14 cellular contexts compared by ENCODE assay signal in genomic region chr17:44565866-44566443, GRCh38. TPM values are rescaled to one million over a fixed set of nuclear protein-coding genes. Genes with fewer than 3 reads are reported as not detected.
DNase-seq lines count a peak whose midpoint lies in the region; ATAC-seq, FAIRE-seq and TF ChIP-seq lines count a peak whose summit lies in the region.
"Had no signal": no experiment of that assay in that cellular context is flagged by ENCODE, and none has a peak within 500 bp of the region (broad histone marks: within the 10 kb centered on the region; RNA-seq: fewer than 3 reads in every experiment).

No MANE protein-coding gene starts in this region.

- TF ChIP-seq CTCF in HepG2 (CRISPR knock-in tag; IDR thresholded peaks at IDR 0.05) (peak; percentile 16; the same call in 1 of the 2 replicates), right lobe of liver (IDR thresholded peaks at IDR 0.05) (peak in 1 of 4 donors; percentile 9), PC-9 (conservative IDR thresholded peaks at IDR 0.05) (peak; percentile 63), fibroblast of lung (conservative IDR thresholded peaks at IDR 0.05 in 1 of 2, IDR thresholded peaks at IDR 0.05 in 1 of 2; ENCODE audit: low read depth in 1 of 2, low read length in 2 of 2) (peak; percentile 38 to 49), upper lobe of right lung (IDR thresholded peaks at IDR 0.05) (peak; percentile 31)

- DNase-seq in HepG2 (ENCODE audit: low spot score) (no peak), right lobe of liver (no peak), PC-9 (no peak), fibroblast of lung (ENCODE audit: low read depth in 2 of 2) (no peak), upper lobe of right lung (no peak), NCI-H446 treated with DMSO at 0.1 percent for 48 hours (lab: John Stamatoyannopoulos, UW) (no peak)
- DNase-seq in activated T-cell treated with anti-CD3 and anti-CD28 coated beads, Interleukin-2, amount 50 U/mL, for 4 hours, result no peak
- DNase-seq: amniotic stem cell; CD4-positive, CD25-positive, alpha-beta regulatory T cell; left cardiac atrium; pancreas had no signal

- H3K9me3 ChIP-seq in HepG2 (ENCODE audit: low read length), result peaks cover 14% of the 10 kb centered on the region
- H3K9me3 ChIP-seq in right lobe of liver, result no peaks in the 10 kb centered on the region
- H3K9me3 ChIP-seq in PC-9 (ENCODE audit: insufficient read depth, low read depth), result peaks cover 10% of the 10 kb centered on the region; the same call in 1 of the 2 replicates
- no peaks in the 10 kb centered on the region for H3K9me3 ChIP-seq in fibroblast of lung (ENCODE audit: control insufficient read depth, insufficient read depth, low read depth, low read length)
- H3K9me3 ChIP-seq in upper lobe of right lung, result no peaks in the 10 kb centered on the region
- H3K9me3 ChIP-seq: pancreas had no signal

- no peak for TF ChIP-seq RAD21 in HepG2 (CRISPR knock-in tag; IDR thresholded peaks at IDR 0.05)

- H3K4me3 ChIP-seq in HepG2 (replicated peaks in 1 of 3; ENCODE audit: insufficient read depth in 1 of 3, low read depth in 2 of 3, low read length in 3 of 3) (no peak overlapping the region), right lobe of liver (no peak overlapping the region), PC-9 (no peak overlapping the region), fibroblast of lung (replicated peaks in 1 of 4; ENCODE audit: control extremely low read depth in 1 of 4, insufficient read depth in 1 of 4, low read depth in 3 of 4, low read length in 4 of 4) (no peak overlapping the region), upper lobe of right lung (no peak overlapping the region)
- H3K4me3 ChIP-seq: pancreas, SJSA1 had no signal

- H3K4me1 ChIP-seq in HepG2 (ENCODE audit: insufficient read depth, low read length), result peaks cover 7% of the 10 kb centered on the region
- no peaks in the 10 kb centered on the region for H3K4me1 ChIP-seq in right lobe of liver
- H3K4me1 ChIP-seq in PC-9 (replicated peaks; ENCODE audit: insufficient read depth), result peaks cover 7% of the 10 kb centered on the region; the same call in 1 of the 2 replicates
- no peaks in the 10 kb centered on the region for H3K4me1 ChIP-seq in fibroblast of lung (ENCODE audit: control insufficient read depth, extremely low read depth, insufficient read depth, low read length)
- H3K4me1 ChIP-seq in upper lobe of right lung, result no peaks in the 10 kb centered on the region
- H3K4me1 ChIP-seq: pancreas had no signal

- BruUV-seq in HepG2 (replicated peaks; lab: Mats Ljungman, UMichigan) (no TSS peak), PC-9 (replicated peaks; lab: Mats Ljungman, UMichigan) (no TSS peak)

- no peaks in the 10 kb centered on the region for H3K9me2 ChIP-seq in PC-9 (ENCODE audit: insufficient read depth)

- peaks cover 4% of the 10 kb centered on the region for H3K4me1 Mint-ChIP-seq in activated T-cell treated with anti-CD3 and anti-CD28 coated beads, Interleukin-2, amount 50 U/mL, for 4 hours (ENCODE audit: low read depth)
- H3K4me1 Mint-ChIP-seq: CD4-positive, CD25-positive, alpha-beta regulatory T cell had no signal

- H3K27ac ChIP-seq in HepG2 (ENCODE audit: extremely low read length, insufficient read depth, low read length), result no peak overlapping the region
- no peak overlapping the region for H3K27ac ChIP-seq in right lobe of liver
- no peak overlapping the region for H3K27ac ChIP-seq in PC-9
- no peak overlapping the region for H3K27ac ChIP-seq in fibroblast of lung (ENCODE audit: insufficient read depth, low read length)
- no peak overlapping the region for H3K27ac ChIP-seq in upper lobe of right lung
- H3K27ac ChIP-seq: pancreas, SJSA1 had no signal

- POLR2A ChIA-PET in HepG2 (lab: Yijun Ruan, JAX) (no interaction called here), PC-9 (lab: Charles Lee; ENCODE audit: unreplicated experiment) (no interaction called here)

- no peak overlapping the region for H3K4me3 Mint-ChIP-seq in activated T-cell treated with anti-CD3 and anti-CD28 coated beads, Interleukin-2, amount 50 U/mL, for 4 hours
- H3K4me3 Mint-ChIP-seq: CD4-positive, CD25-positive, alpha-beta regulatory T cell had no signal

- no peak for TF ChIP-seq POLR2A in HepG2 (IDR thresholded peaks at IDR 0.05; ENCODE audit: insufficient read depth in 1 of 2, low read depth in 2 of 2, low read length in 2 of 2)
- no peak for TF ChIP-seq POLR2A in right lobe of liver (IDR thresholded peaks at IDR 0.05)

- H3K79me2 ChIP-seq in HepG2 (ENCODE audit: insufficient read depth, low read length), result no peaks in the 10 kb centered on the region
- H3K79me2 ChIP-seq in PC-9 (ENCODE audit: low read depth), result no peaks in the 10 kb centered on the region
- no peaks in the 10 kb centered on the region for H3K79me2 ChIP-seq in fibroblast of lung (ENCODE audit: control insufficient read depth, insufficient read depth, low read length)

- 73% methylated on average over 14 of the region's 14 CpGs for WGBS in HepG2 (ENCODE audit: low lambda C conversion rate)
- 50% methylated on average over 5 of the region's 14 CpGs for WGBS in right lobe of liver (ENCODE audit: insufficient coverage, low coverage, low lambda C conversion rate, missing lambda C conversion rate)

- H2AFZ ChIP-seq in HepG2 (ENCODE audit: low read length) (no peak overlapping the region), PC-9 (no peak overlapping the region), fibroblast of lung (ENCODE audit: low read length) (no peak overlapping the region)

- no peaks in the 10 kb centered on the region for H3K36me3 Mint-ChIP-seq in activated T-cell treated with anti-CD3 and anti-CD28 coated beads, Interleukin-2, amount 50 U/mL, for 4 hours (ENCODE audit: insufficient read depth)
- H3K36me3 Mint-ChIP-seq: CD4-positive, CD25-positive, alpha-beta regulatory T cell had no signal

- no peak for ATAC-seq in HepG2
- ATAC-seq in right lobe of liver, result no peak
- no peak for ATAC-seq in upper lobe of right lung
- ATAC-seq in GM21723 (IDR thresholded peaks at IDR 0.05; ENCODE audit: unreplicated experiment), result no peak
- ATAC-seq in activated T-cell treated with anti-CD3 and anti-CD28 coated beads, Interleukin-2, amount 50 U/mL, for 4 hours, result no peak
- ATAC-seq: left cardiac atrium, pancreas had no signal

- H3K27me3 Mint-ChIP-seq in activated T-cell treated with anti-CD3 and anti-CD28 coated beads, Interleukin-2, amount 50 U/mL, for 4 hours (ENCODE audit: low read depth), result peaks cover 25% of the 10 kb centered on the region

- no peak for FAIRE-seq in HepG2 (lab: Jason Lieb, UNC)
- FAIRE-seq: GM18507, pancreas had no signal

- H3K4me2 ChIP-seq in HepG2 (ENCODE audit: low read depth, low read length) (no peak overlapping the region), PC-9 (no peak overlapping the region), fibroblast of lung (ENCODE audit: extremely low read depth, insufficient read depth, low read length) (no peak overlapping the region)

- no peak for TF ChIP-seq EP300 in HepG2 (IDR thresholded peaks at IDR 0.05; ENCODE audit: low read depth in 2 of 2, low read length in 2 of 2)
- no peak for TF ChIP-seq EP300 in HepG2 (CRISPR knock-in tag; IDR thresholded peaks at IDR 0.05; ENCODE audit: borderline replicate concordance)

- H3K9me3 Mint-ChIP-seq in activated T-cell treated with anti-CD3 and anti-CD28 coated beads, Interleukin-2, amount 50 U/mL, for 4 hours, result peaks cover 4% of the 10 kb centered on the region

- peaks cover 6 to 21% of the 10 kb centered on the region in 2 experiments; a peak in 4 of 5 replicates for H3K27me3 ChIP-seq in HepG2 (ENCODE audit: control insufficient read depth in 1 of 2, insufficient read depth in 2 of 2, low read length in 2 of 2)
- no peaks in the 10 kb centered on the region for H3K27me3 ChIP-seq in right lobe of liver
- no peaks in the 10 kb centered on the region for H3K27me3 ChIP-seq in PC-9 (ENCODE audit: insufficient read depth, low read depth)
- no peaks in the 10 kb centered on the region for H3K27me3 ChIP-seq in fibroblast of lung (ENCODE audit: control insufficient read depth, insufficient read depth, low read length)
- no peaks in the 10 kb centered on the region for H3K27me3 ChIP-seq in upper lobe of right lung
- H3K27me3 ChIP-seq: pancreas, SJSA1 had no signal

- no peak overlapping the region for H3K9ac ChIP-seq in HepG2 (ENCODE audit: insufficient read depth, low read depth, low read length)
- H3K9ac ChIP-seq in fibroblast of lung (ENCODE audit: insufficient read depth, low read length), result no peak overlapping the region

- peaks cover 33% of the 10 kb centered on the region for H3F3A ChIP-seq in PC-9 (ENCODE audit: insufficient read depth, low read depth)

- no peaks in the 10 kb centered on the region for H4K20me1 ChIP-seq in HepG2 (ENCODE audit: insufficient read depth, low read length)
- no peaks in the 10 kb centered on the region for H4K20me1 ChIP-seq in PC-9 (ENCODE audit: insufficient read depth)
- H4K20me1 ChIP-seq in fibroblast of lung (ENCODE audit: control insufficient read depth, extremely low read depth, insufficient read depth, low read length), result no peaks in the 10 kb centered on the region

- intact Hi-C loops in HepG2 (cut with micrococcal nuclease; ENCODE audit: unreplicated experiment) (no loop called here), right lobe of liver (cut with DNase I) (no loop called here), PC-9 (cut with micrococcal nuclease; ENCODE audit: unreplicated experiment) (no loop called here), upper lobe of right lung (cut with DNase I) (no loop called here)

- CTCF ChIA-PET in HepG2 (lab: Yijun Ruan, JAX; ENCODE audit: low intra/inter-chr PET ratio, low total read pairs) (no interaction called here), PC-9 (lab: Charles Lee) (interaction anchor here (0.6 kb wide), 1 partner anchor 22 kb away, joined by 8 read pairs; no protein-coding TSS in a partner anchor)

- in situ Hi-C loops in HepG2 (cut with HindIII; ENCODE audit: extremely low pct_ligation_motif_present, low pct_unique_long_range_greater_than_20kb), result no loop called here

- H3K36me3 ChIP-seq in HepG2 (replicated peaks in 1 of 2; ENCODE audit: control insufficient read depth in 1 of 2, insufficient read depth in 2 of 2, low read length in 2 of 2) (no peaks in the 10 kb centered on the region), right lobe of liver (no peaks in the 10 kb centered on the region), PC-9 (ENCODE audit: low read depth) (no peaks in the 10 kb centered on the region), fibroblast of lung (ENCODE audit: control insufficient read depth, insufficient read depth, low read length) (no peaks in the 10 kb centered on the region), upper lobe of right lung (no peaks in the 10 kb centered on the region)
- H3K36me3 ChIP-seq: pancreas had no signal

RNA-seq across cellular contexts. Expression of gene FZD2, which starts 8.7 kb away (rescaled TPM):
- 0.13 TPM in 1 of 2 replicates, not detected in the other for total RNA-seq in HepG2 (2016; rRNA removed; fragmentation: Illumina TruSeq; extraction: Trizol)
- not detected in 2 replicates for total RNA-seq in HepG2 (2016; cell fraction: cytosol; rRNA removed; fragmentation: Illumina TruSeq; extraction: Trizol; ENCODE audit: low read depth)
- 0.06 TPM in 1 of 2 replicates, not detected in the other for total RNA-seq in HepG2 (2016; cell fraction: insoluble cytoplasmic fraction; rRNA removed; fragmentation: Illumina TruSeq; extraction: Trizol)
- 0.06 TPM in 1 of 2 replicates, not detected in the other for total RNA-seq in HepG2 (2016; cell fraction: membrane; rRNA removed; fragmentation: Illumina TruSeq; extraction: Trizol)
- not detected in 2 replicates for total RNA-seq in HepG2 (2016; cell fraction: nucleus; rRNA removed; fragmentation: Illumina TruSeq; extraction: Trizol)
- 0.07 and 0.10 TPM in 2 replicates for polyA plus RNA-seq in HepG2 (2011; rRNA removed)
- 0.08 and 0.12 TPM in 2 replicates for polyA plus RNA-seq in HepG2 (2011; cell fraction: cytosol; rRNA removed)
- 0.06 TPM in 1 of 2 replicates, not detected in the other for polyA plus RNA-seq in HepG2 (2011; cell fraction: nucleus; rRNA removed)
- not detected in 2 replicates for polyA plus RNA-seq in HepG2 (2012)
- not detected in 2 replicates for polyA plus RNA-seq in HepG2 (2016; cell fraction: cytosol; fragmentation: Illumina TruSeq; extraction: Trizol; ENCODE audit: low read depth)
- not detected in 2 replicates for polyA plus RNA-seq in HepG2 (2016; cell fraction: insoluble cytoplasmic fraction; fragmentation: Illumina TruSeq; extraction: Trizol; ENCODE audit: low read depth)
- not detected in 2 replicates for polyA plus RNA-seq in HepG2 (2016; cell fraction: membrane; fragmentation: Illumina TruSeq; extraction: Trizol; ENCODE audit: low read depth)
- not detected in 2 replicates for polyA plus RNA-seq in HepG2 (2016; cell fraction: nucleus; fragmentation: Illumina TruSeq; extraction: Trizol; ENCODE audit: insufficient read depth, low read depth)
- 0.26 and 17.3 TPM in 2 replicates for polyA minus RNA-seq in HepG2 (2011; rRNA and poly(A)+ RNA removed; ENCODE audit: low replicate concordance)
- 0.35 TPM in 1 of 2 replicates, not detected in the other for polyA minus RNA-seq in HepG2 (2011; cell fraction: cytosol; rRNA and poly(A)+ RNA removed)
- polyA minus RNA-seq in HepG2 (2011; cell fraction: nucleus; rRNA and poly(A)+ RNA removed), result not detected in 2 replicates
- under 1 TPM; 0.11 to 0.64 (median 0.28) TPM for total RNA-seq in right lobe of liver
- total RNA-seq in PC-9 (2021), result 50.5 and 61.8 TPM in 2 replicates
- 14.6 and 20.3 TPM in 2 replicates for total RNA-seq in fibroblast of lung
- polyA plus RNA-seq in fibroblast of lung, result 14.0 and 23.2 TPM in 2 replicates
- 24.6 and 32.2 TPM in 2 replicates for polyA plus RNA-seq in fibroblast of lung (2012)
- 23.3 and 44.3 TPM in 2 replicates for polyA minus RNA-seq in fibroblast of lung (ENCODE audit: low replicate concordance)
- total RNA-seq in upper lobe of right lung, result 8.7 TPM
- under 1 TPM in 1 of 3 donors, not detected in 2; 0.08 TPM for total RNA-seq in activated T-cell treated with anti-CD3 and anti-CD28 coated beads, Interleukin-2, amount 50 U/mL, for 4 hours
- total RNA-seq: CD4-positive, CD25-positive, alpha-beta regulatory T cell had no signal
- polyA plus RNA-seq: CD4-positive, CD25-positive, alpha-beta regulatory T cell had no signal
